Comparison of ENCODE assay signal across 12 cellular contexts in genomic region chr20:59028812-59029211, GRCh38. TPM values are rescaled to one million over a fixed set of nuclear protein-coding genes. Genes with fewer than 3 reads are reported as not detected.
DNase-seq lines count a peak whose midpoint lies in the region; ATAC-seq, FAIRE-seq and TF ChIP-seq lines count a peak whose summit lies in the region.
"Had no signal": no experiment of that assay in that cellular context is flagged by ENCODE, and none has a peak within 500 bp of the region (broad histone marks: within the 10 kb centered on the region; RNA-seq: fewer than 3 reads in every experiment).

No MANE protein-coding gene starts in this region.

- CTCF ChIA-PET in endothelial cell of umbilical vein (lab: Charles Lee): interaction anchor here (1.3 to 3.7 kb wide), 3 partner anchors 9 to 17 kb away, joined by 4 to 14 read pairs (median 5); partner anchors contain the start of gene TUBB1

- H3K9me1 ChIP-seq in endothelial cell of umbilical vein (replicated peaks; ENCODE audit: control insufficient read depth, extremely low read depth, insufficient read depth, low read length): no peaks in the 10 kb centered on the region

- H3K36me3 Mint-ChIP-seq in T-helper 1 cell treated with Interleukin-12 subunit alpha and Interleukin-12 subunit beta and Interleukin-4 antibody, amounts not matched to agents 30 μg/mL and 1 μg/mL, for 36 hours (ENCODE audit: low read depth): peaks cover 51% of the 10 kb centered on the region

- peak overlapping the region; percentile 44 for H3K4me3 Mint-ChIP-seq in T-helper 1 cell treated with Interleukin-12 subunit alpha and Interleukin-12 subunit beta and Interleukin-4 antibody, amounts not matched to agents 30 μg/mL and 1 μg/mL, for 36 hours

- H3K4me2 ChIP-seq in endothelial cell of umbilical vein (ENCODE audit: insufficient read depth, low read length): peak overlapping the region; percentile 94

- BruUV-seq in endothelial cell of umbilical vein (replicated peaks; lab: Mats Ljungman, UMichigan): no TSS peak

- no peaks in the 10 kb centered on the region for H3K9me3 ChIP-seq in endothelial cell of umbilical vein (replicated peaks; ENCODE audit: control insufficient read depth, insufficient read depth, low read length)
- H3K9me3 ChIP-seq in psoas muscle: no peaks in the 10 kb centered on the region

- no peak overlapping the region for H2AFZ ChIP-seq in endothelial cell of umbilical vein (ENCODE audit: low read depth, low read length)

- H3K27ac ChIP-seq in endothelial cell of umbilical vein (ENCODE audit: insufficient read depth, low read depth, low read length) (no peak overlapping the region), psoas muscle (no peak overlapping the region)

- H3K27me3 ChIP-seq in endothelial cell of umbilical vein (ENCODE audit: control insufficient read depth in 2 of 2, insufficient read depth in 2 of 2, low read length in 2 of 2) (no peaks in the 10 kb centered on the region), psoas muscle (ENCODE audit: insufficient read depth in 3 of 3, low read length in 2 of 3) (no peaks in the 10 kb centered on the region)

- 32 to 40% (median 39%) methylated on average over 2 of the region's 2 CpGs for whole genome bisulfite sequencing in psoas muscle, 3 donors

- H3K4me1 Mint-ChIP-seq in T-helper 1 cell treated with Interleukin-12 subunit alpha and Interleukin-12 subunit beta and Interleukin-4 antibody, amounts not matched to agents 30 μg/mL and 1 μg/mL, for 36 hours (ENCODE audit: low read depth): peaks cover 47% of the 10 kb centered on the region

- H3K9ac ChIP-seq in endothelial cell of umbilical vein (replicated peaks; ENCODE audit: extremely low read depth, insufficient read depth, low read length): peak overlapping the region; percentile 40

- H3K4me3 ChIP-seq in endothelial cell of umbilical vein (replicated peaks in 1 of 3; ENCODE audit: insufficient read depth in 1 of 3, low read depth in 1 of 3, low read length in 3 of 3) (peak overlapping the region; percentile 1 to 61 (median 14)), psoas muscle (peak overlapping the region; percentile 2)

- no peaks in the 10 kb centered on the region for H3K27me3 Mint-ChIP-seq in T-helper 1 cell treated with Interleukin-12 subunit alpha and Interleukin-12 subunit beta and Interleukin-4 antibody, amounts not matched to agents 30 μg/mL and 1 μg/mL, for 36 hours (ENCODE audit: low read depth)

- H3K27ac Mint-ChIP-seq in T-helper 1 cell treated with Interleukin-12 subunit alpha and Interleukin-12 subunit beta and Interleukin-4 antibody, amounts not matched to agents 30 μg/mL and 1 μg/mL, for 36 hours: no peak overlapping the region

- peaks cover 43% of the 10 kb centered on the region for H3K4me1 ChIP-seq in endothelial cell of umbilical vein (ENCODE audit: control insufficient read depth, extremely low read depth, insufficient read depth, low read length)
- H3K4me1 ChIP-seq in psoas muscle: peaks cover 37% of the 10 kb centered on the region

- no peak for ATAC-seq in psoas muscle
- ATAC-seq in GM18505 (IDR thresholded peaks at IDR 0.05; ENCODE audit: unreplicated experiment): no peak
- ATAC-seq in HG02588 (IDR thresholded peaks at IDR 0.05; ENCODE audit: unreplicated experiment): no peak

- peaks cover 77% of the 10 kb centered on the region for H3K79me2 ChIP-seq in endothelial cell of umbilical vein (ENCODE audit: control insufficient read depth, insufficient read depth, low read length)

- no peaks in the 10 kb centered on the region for H4K20me1 ChIP-seq in endothelial cell of umbilical vein (replicated peaks; ENCODE audit: control insufficient read depth, extremely low read depth, insufficient read depth, low read length)

- no peak for DNase-seq in T-helper 1 cell
- peak; percentile 24 for DNase-seq in RKO (ENCODE audit: low spot score)
- peak; percentile 27 for DNase-seq in endothelial cell of umbilical vein (ENCODE audit: low read depth, low spot score)
- no peak for DNase-seq in psoas muscle
- no peak for DNase-seq in ecto neural progenitor cell (ENCODE audit: low spot score)
- DNase-seq: activated CD4-positive, CD25-positive, alpha-beta regulatory T cell; dermis blood vessel endothelial cell; NCI-H345 had no signal

- POLR2A ChIA-PET in endothelial cell of umbilical vein (lab: Charles Lee): no interaction called here

- no peaks in the 10 kb centered on the region for H3K9me3 Mint-ChIP-seq in T-helper 1 cell treated with Interleukin-12 subunit alpha and Interleukin-12 subunit beta and Interleukin-4 antibody, amounts not matched to agents 30 μg/mL and 1 μg/mL, for 36 hours

- TF ChIP-seq CTCF in endothelial cell of umbilical vein (IDR thresholded peaks at IDR 0.05; ENCODE audit: extremely low read depth in 1 of 2, insufficient read depth in 1 of 2, low read depth in 1 of 2, low read length in 2 of 2) (no peak), psoas muscle (IDR thresholded peaks at IDR 0.05) (no peak)

- intact Hi-C loops in endothelial cell of umbilical vein (cut with micrococcal nuclease): loop anchor here (1.0 kb wide), 1 partner anchor 8 kb away; no protein-coding TSS in a partner anchor
- intact Hi-C loops in psoas muscle (cut with DNase I): no loop called here

- dilution Hi-C loops in endothelial cell of umbilical vein (cut with MboI; ENCODE audit: extremely low pct_ligation_motif_present, low sequenced_read_pairs): no loop called here

- TF ChIP-seq POLR2A in endothelial cell of umbilical vein (IDR thresholded peaks at IDR 0.05; ENCODE audit: low read depth, low read length) (no peak), GM18505 (IDR thresholded peaks at IDR 0.05; ENCODE audit: borderline replicate concordance, extremely low read depth, insufficient read depth, insufficient read length) (no peak)

- no peak for FAIRE-seq in endothelial cell of umbilical vein (lab: Jason Lieb, UNC)
- FAIRE-seq: A204.1 had no signal

- H3K36me3 ChIP-seq in endothelial cell of umbilical vein (ENCODE audit: control insufficient read depth in 2 of 2, extremely low read depth in 1 of 2, insufficient read depth in 2 of 2, low read length in 2 of 2): peaks cover 10 to 18% of the 10 kb centered on the region in 2 experiments
- peaks cover 9 to 77% of the 10 kb centered on the region in 2 donors for H3K36me3 ChIP-seq in psoas muscle (ENCODE audit: insufficient read depth in 1 of 2, low read depth in 1 of 2)

RNA-seq across cellular contexts. Expression of gene ATP5F1E, which starts 3.3 kb away (rescaled TPM):
- total RNA-seq in endothelial cell of umbilical vein: 107 and 114 TPM in 2 replicates
- polyA plus RNA-seq in endothelial cell of umbilical vein: 20.2 and 29.0 TPM in 2 replicates
- polyA plus RNA-seq in endothelial cell of umbilical vein (2011; cell fraction: cytosol; rRNA removed): 52.0 and 63.6 TPM in 2 replicates
- polyA plus RNA-seq in endothelial cell of umbilical vein (2011; cell fraction: nucleus; rRNA removed): 21.9 and 28.7 TPM in 2 replicates
- 124 and 221 TPM in 2 replicates for polyA plus RNA-seq in endothelial cell of umbilical vein (2012)
- polyA minus RNA-seq in endothelial cell of umbilical vein: 13.2 and 13.4 TPM in 2 replicates
- polyA minus RNA-seq in endothelial cell of umbilical vein (2011; cell fraction: cytosol; rRNA and poly(A)+ RNA removed): 24.8 TPM
- 34.2 and 44.0 TPM in 2 replicates for polyA minus RNA-seq in endothelial cell of umbilical vein (2011; cell fraction: nucleus; rRNA and poly(A)+ RNA removed)
- total RNA-seq in psoas muscle: 10 to 100 TPM; 72.1 to 88.5 (median 87.1) TPM
- polyA plus RNA-seq in psoas muscle: 10 to 100 TPM; 57.1 to 65.4 (median 63.6) TPM

RNA-seq across cellular contexts. Expression of gene TUBB1, which starts 9.6 kb away (rescaled TPM):
- total RNA-seq in endothelial cell of umbilical vein (not detected in 2 replicates), psoas muscle (under 1 TPM; 0.08 to 0.32 (median 0.19) TPM)
- polyA plus RNA-seq in endothelial cell of umbilical vein (0.02 and 0.04 TPM in 2 replicates), psoas muscle (under 1 TPM in 2 of 3 donors, not detected in 1; 0.03 to 0.05 TPM)
- 0.01 TPM in 1 of 2 replicates, not detected in the other for polyA plus RNA-seq in endothelial cell of umbilical vein (2011; cell fraction: cytosol; rRNA removed)
- 0.13 and 0.20 TPM in 2 replicates for polyA plus RNA-seq in endothelial cell of umbilical vein (2011; cell fraction: nucleus; rRNA removed)
- polyA plus RNA-seq in endothelial cell of umbilical vein (2012): 0.11 and 0.15 TPM in 2 replicates
- polyA minus RNA-seq in endothelial cell of umbilical vein: not detected in 2 replicates
- polyA minus RNA-seq in endothelial cell of umbilical vein (2011; cell fraction: cytosol; rRNA and poly(A)+ RNA removed): not detected
- polyA minus RNA-seq in endothelial cell of umbilical vein (2011; cell fraction: nucleus; rRNA and poly(A)+ RNA removed): not detected in 2 replicates
- total RNA-seq: dermis blood vessel endothelial cell had no signal

RNA-seq across cellular contexts. Expression of gene PRELID3B, which starts 13.8 kb away (rescaled TPM):
- total RNA-seq in endothelial cell of umbilical vein (47.4 and 57.2 TPM in 2 replicates), psoas muscle (10 to 100 TPM; 33.7 to 57.5 (median 34.2) TPM)
- polyA plus RNA-seq in endothelial cell of umbilical vein (12.1 and 14.9 TPM in 2 replicates), psoas muscle (10 to 100 TPM; 23.2 to 61.2 (median 42.9) TPM)
- polyA plus RNA-seq in endothelial cell of umbilical vein (2011; cell fraction: cytosol; rRNA removed): 26.1 and 28.8 TPM in 2 replicates
- polyA plus RNA-seq in endothelial cell of umbilical vein (2011; cell fraction: nucleus; rRNA removed): 15.9 and 16.0 TPM in 2 replicates
- 43.9 and 54.5 TPM in 2 replicates for polyA plus RNA-seq in endothelial cell of umbilical vein (2012)
- polyA minus RNA-seq in endothelial cell of umbilical vein: 88.1 and 114 TPM in 2 replicates
- 126 TPM for polyA minus RNA-seq in endothelial cell of umbilical vein (2011; cell fraction: cytosol; rRNA and poly(A)+ RNA removed)
- polyA minus RNA-seq in endothelial cell of umbilical vein (2011; cell fraction: nucleus; rRNA and poly(A)+ RNA removed): 17.4 and 22.8 TPM in 2 replicates

RNA-seq across cellular contexts. Expression of gene CTSZ, which starts 21.8 kb away (rescaled TPM):
- total RNA-seq in endothelial cell of umbilical vein (299 and 304 TPM in 2 replicates), psoas muscle (10 to 100 TPM; 41.2 to 50.5 (median 45.0) TPM)
- polyA plus RNA-seq in endothelial cell of umbilical vein (323 and 387 TPM in 2 replicates), psoas muscle (10 to 100 TPM; 38.2 to 47.3 (median 41.0) TPM)
- 384 and 406 TPM in 2 replicates for polyA plus RNA-seq in endothelial cell of umbilical vein (2011; cell fraction: cytosol; rRNA removed)
- polyA plus RNA-seq in endothelial cell of umbilical vein (2011; cell fraction: nucleus; rRNA removed): 161 and 176 TPM in 2 replicates
- 295 and 377 TPM in 2 replicates for polyA plus RNA-seq in endothelial cell of umbilical vein (2012)
- polyA minus RNA-seq in endothelial cell of umbilical vein: 334 TPM in 2 replicates
- 43.1 TPM for polyA minus RNA-seq in endothelial cell of umbilical vein (2011; cell fraction: cytosol; rRNA and poly(A)+ RNA removed)
- polyA minus RNA-seq in endothelial cell of umbilical vein (2011; cell fraction: nucleus; rRNA and poly(A)+ RNA removed): 47.0 and 69.2 TPM in 2 replicates

RNA-seq across cellular contexts. Expression of gene NELFCD, which starts 47.8 kb away (rescaled TPM):
- 92.5 and 93.2 TPM in 2 replicates for total RNA-seq in endothelial cell of umbilical vein
- 75.8 and 90.1 TPM in 2 replicates for polyA plus RNA-seq in endothelial cell of umbilical vein
- polyA plus RNA-seq in endothelial cell of umbilical vein (2011; cell fraction: cytosol; rRNA removed): 116 and 117 TPM in 2 replicates
- 290 and 328 TPM in 2 replicates for polyA plus RNA-seq in endothelial cell of umbilical vein (2011; cell fraction: nucleus; rRNA removed)
- 77.8 and 85.4 TPM in 2 replicates for polyA plus RNA-seq in endothelial cell of umbilical vein (2012)
- 67.7 and 82.1 TPM in 2 replicates for polyA minus RNA-seq in endothelial cell of umbilical vein
- polyA minus RNA-seq in endothelial cell of umbilical vein (2011; cell fraction: cytosol; rRNA and poly(A)+ RNA removed): 65.2 TPM
- 59.1 and 75.2 TPM in 2 replicates for polyA minus RNA-seq in endothelial cell of umbilical vein (2011; cell fraction: nucleus; rRNA and poly(A)+ RNA removed)
- 10 to 100 TPM; 32.8 to 43.6 (median 34.2) TPM for total RNA-seq in psoas muscle
- 10 to 100 TPM; 24.1 to 41.1 (median 38.8) TPM for polyA plus RNA-seq in psoas muscle

Comparison
In these comparisons a context has a peak if more than half of its experiments do, and no peak if none do; other contexts are left out.
1. DNase-seq: peak in RKO (single experiment) and endothelial cell of umbilical vein (single experiment); none in T-helper 1 cell (0 of 5), psoas muscle (0 of 2) and ecto neural progenitor cell (single experiment).